In genomic region chr2:209383212-209383611, GRCh38 we compare ENCODE assay signal across 13 cellular contexts. TPM values are rescaled to one million over a fixed set of nuclear protein-coding genes. Genes with fewer than 3 reads are reported as not detected.
DNase-seq lines count a peak whose midpoint lies in the region; ATAC-seq, FAIRE-seq and TF ChIP-seq lines count a peak whose summit lies in the region.
"Had no signal": no experiment of that assay in that cellular context is flagged by ENCODE, and none has a peak within 500 bp of the region (broad histone marks: within the 10 kb centered on the region; RNA-seq: fewer than 3 reads in every experiment).

No MANE protein-coding gene starts in this region.

- TF ChIP-seq POLR2A in ovary (IDR thresholded peaks at IDR 0.05): no peak

- 0 out of 2 replicates have a peak overlapping the region, but pooled peaks have one; percentile 3 for H2AFZ ChIP-seq in MM.1S (ENCODE audit: low read length)

- DNase-seq in AG08396 (ENCODE audit: low spot score) (peak; percentile 57), MM.1S (peak; percentile 39), SW480 (ENCODE audit: low spot score) (peak; percentile 27), ovary (no peak), NCI-H2227 (lab: John Stamatoyannopoulos, UW; ENCODE audit: unreplicated experiment) (no peak)
- DNase-seq: activated CD8-positive, alpha-beta T cell treated with anti-CD3 and anti-CD28 coated beads for 36 hours; left cardiac atrium; NCI-H82; upper lobe of right lung had no signal

- H3K9ac ChIP-seq in MM.1S (ENCODE audit: low read length): no peak overlapping the region

- H3K79me2 ChIP-seq in MM.1S (ENCODE audit: low read length): no peaks in the 10 kb centered on the region

- peaks cover 9% of the 10 kb centered on the region; the same call in 1 of the 2 replicates for H3F3A ChIP-seq in MM.1S (ENCODE audit: insufficient read depth, low read length)

- H3K27me3 ChIP-seq in MM.1S (replicated peaks; ENCODE audit: insufficient read depth, low read length) (no peaks in the 10 kb centered on the region), ovary (no peaks in the 10 kb centered on the region)
- H3K27me3 ChIP-seq: upper lobe of right lung had no signal

- no peak overlapping the region; the same call in 1 of the 2 replicates for H3K27ac ChIP-seq in MM.1S (ENCODE audit: low read length)
- H3K27ac ChIP-seq in ovary: no peak overlapping the region
- H3K27ac ChIP-seq: upper lobe of right lung had no signal

- no peaks in the 10 kb centered on the region for H3K9me3 ChIP-seq in MM.1S (replicated peaks; ENCODE audit: insufficient read depth, low read length)
- no peaks in the 10 kb centered on the region for H3K9me3 ChIP-seq in ovary
- H3K9me3 ChIP-seq: upper lobe of right lung had no signal

- H3K4me3 ChIP-seq in MM.1S (ENCODE audit: low read length): no peak overlapping the region
- no peak overlapping the region for H3K4me3 ChIP-seq in ovary
- H3K4me3 ChIP-seq: upper lobe of right lung had no signal

- FAIRE-seq in islet of Langerhans (lab: Jason Lieb, UNC): peak; percentile 92
- FAIRE-seq: D721Med had no signal

- H3K9me2 ChIP-seq in MM.1S (replicated peaks; ENCODE audit: insufficient read depth, low read length): no peaks in the 10 kb centered on the region

- H3K4me2 ChIP-seq in MM.1S (ENCODE audit: low read depth, low read length): no peak overlapping the region

- H3K36me3 ChIP-seq in MM.1S (replicated peaks; ENCODE audit: insufficient read depth, low read length) (no peaks in the 10 kb centered on the region), ovary (no peaks in the 10 kb centered on the region)
- H3K36me3 ChIP-seq: upper lobe of right lung had no signal

- intact Hi-C loops in ovary (cut with DNase I): no loop called here

- H4K20me1 ChIP-seq in MM.1S (ENCODE audit: insufficient read depth, low read length): no peaks in the 10 kb centered on the region

- H3K4me1 ChIP-seq in MM.1S (ENCODE audit: low read length) (peaks cover 23% of the 10 kb centered on the region), ovary (ENCODE audit: insufficient read depth) (no peaks in the 10 kb centered on the region)
- H3K4me1 ChIP-seq: upper lobe of right lung had no signal

- TF ChIP-seq CTCF in MM.1S (IDR thresholded peaks at IDR 0.05; ENCODE audit: low read length): no peak
- no peak for TF ChIP-seq CTCF in ovary (IDR thresholded peaks at IDR 0.05)

- no peak for ATAC-seq in HG03571 (IDR thresholded peaks at IDR 0.05; ENCODE audit: unreplicated experiment)
- no peak for ATAC-seq in HG02970 (IDR thresholded peaks at IDR 0.05; ENCODE audit: low FRiP score, unreplicated experiment)
- ATAC-seq: activated CD8-positive, alpha-beta T cell treated with anti-CD3 and anti-CD28 coated beads for 36 hours; upper lobe of right lung had no signal

- TF ChIP-seq EP300 in ovary (IDR thresholded peaks at IDR 0.05): no peak

RNA-seq across cellular contexts. Expression of gene MAP2, which starts 40.6 kb away (rescaled TPM):
- 10 to 100 TPM in 2 of 7 donors, 1 to 10 TPM in 5; 6.0 to 23.9 (median 9.6) TPM for total RNA-seq in ovary
- polyA plus RNA-seq in ovary: 10 to 100 TPM in 1 of 2 donors, 1 to 10 TPM in 1; 5.4 to 11.9 TPM
- total RNA-seq: activated CD8-positive, alpha-beta T cell treated with anti-CD3 and anti-CD28 coated beads for 36 hours had no signal

Comparison
In these comparisons a context has a peak if more than half of its experiments do, and no peak if none do; other contexts are left out.
1. DNase-seq: peak in AG08396 (single experiment), MM.1S (single experiment) and SW480 (single experiment); none in ovary (0 of 5) and NCI-H2227 (single experiment).